Comparison of ENCODE assay signal across 18 cellular contexts in the genomic region with DNA sequence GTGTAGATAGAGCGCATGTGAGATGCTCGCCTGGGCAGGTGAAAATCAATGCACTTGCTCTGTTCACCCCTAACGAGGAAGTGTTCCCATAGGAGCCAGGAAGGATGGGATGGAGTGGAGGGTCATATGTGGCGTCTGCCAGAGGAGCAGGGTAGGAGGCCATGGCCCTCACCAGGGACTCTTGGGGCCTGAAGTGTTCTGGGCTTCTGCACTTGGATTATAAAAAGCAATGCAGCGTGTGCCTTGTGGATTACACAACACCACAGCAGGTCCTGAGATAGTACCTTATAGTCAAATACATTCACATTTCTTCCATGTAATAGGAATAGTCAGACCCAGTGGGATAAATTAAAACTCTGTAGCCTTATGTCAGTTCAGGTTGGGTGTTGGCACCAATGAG.
"Had no signal": no experiment of that assay in that cellular context is flagged by ENCODE, and none has a peak within 500 bp of the region (broad histone marks: within the 10 kb centered on the region; RNA-seq: fewer than 3 reads in every experiment).

No MANE protein-coding gene starts in this region.

- DNase-seq: activated CD4-positive, alpha-beta T cell treated with anti-CD3 and anti-CD28 coated beads, Interleukin-2, amount 50 U/mL, for 1 hour; activated effector memory CD4-positive, alpha-beta T cell treated with anti-CD3 and anti-CD28 coated beads, Interleukin-2, amount 50 U/mL, for 16 hours; activated T-cell treated with anti-CD3 and anti-CD28 coated beads, Interleukin-2, amount 50 U/mL, for 1 hour; effector CD8-positive, alpha-beta T cell; gastrocnemius medialis; heart right ventricle; left ventricle myocardium superior; mesendoderm; retina; stimulated activated CD4-positive, alpha-beta T cell treated with anti-CD3 and anti-CD28 coated beads, Interleukin-15, amount 100 ng/mL, for 24 hours; stimulated activated CD4-positive, alpha-beta T cell treated with anti-CD3 and anti-CD28 coated beads, Interleukin-4, amount 100 ng/mL, for 4 hours; SW 1271; T1000; tibial artery had no signal

- H3K9ac ChIP-seq: neural progenitor cell, parathyroid adenoma had no signal

- H3K27ac Mint-ChIP-seq: neural progenitor cell had no signal

- H2AFZ ChIP-seq: neural progenitor cell, parathyroid adenoma had no signal

- H3K4me3 ChIP-seq: gastrocnemius medialis, heart right ventricle, neural progenitor cell, tibial artery, vagina had no signal

- H3K27ac ChIP-seq: gastrocnemius medialis, heart right ventricle, neural progenitor cell, parathyroid adenoma, vagina, VCaP had no signal

- H3K4me1 ChIP-seq: parathyroid adenoma had no signal

- H3K4me2 ChIP-seq: neural progenitor cell had no signal

- H3K4me3 Mint-ChIP-seq: neural progenitor cell had no signal

- H3K36me3 ChIP-seq: gastrocnemius medialis, heart right ventricle, neural progenitor cell, vagina had no signal

- H3K27me3 ChIP-seq: gastrocnemius medialis, heart right ventricle, neural progenitor cell, tibial artery, vagina had no signal

- H3K9me3 ChIP-seq: gastrocnemius medialis, heart right ventricle, tibial artery, vagina had no signal

- ATAC-seq: gastrocnemius medialis, heart right ventricle, left ventricle myocardium superior had no signal

- H3K79me2 ChIP-seq: parathyroid adenoma had no signal
